ENCODE assay signal across 20 cellular contexts in the genomic region with DNA sequence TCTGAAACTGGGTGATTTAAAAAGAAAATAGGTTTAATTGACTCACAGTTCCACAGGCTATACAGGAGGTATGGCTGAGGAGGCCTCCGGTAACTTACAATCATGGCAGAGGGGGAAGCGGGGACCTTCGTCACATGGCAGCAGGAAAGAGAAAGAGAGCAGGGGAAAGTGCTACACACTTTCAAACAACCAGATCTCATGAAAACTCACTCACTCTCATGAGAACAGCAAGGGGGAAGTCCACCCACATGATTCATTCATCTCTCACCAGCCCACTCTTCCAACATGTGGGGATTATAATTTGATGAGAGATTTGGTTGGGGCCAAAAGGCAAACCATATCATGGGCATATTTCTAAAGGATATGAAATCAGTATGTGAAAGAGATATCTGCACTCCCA. TPM values are rescaled to one million over a fixed set of nuclear protein-coding genes. Genes with fewer than 3 reads are reported as not detected.
"Had no signal": no experiment of that assay in that cellular context is flagged by ENCODE, and none has a peak within 500 bp of the region (broad histone marks: within the 10 kb centered on the region; RNA-seq: fewer than 3 reads in every experiment).

No MANE protein-coding gene starts in this region.

- H3K4me1 ChIP-seq: gastroesophageal sphincter, neural progenitor cell, right lobe of liver, testis had no signal

- H3K4me3 Mint-ChIP-seq: mesothelial cell of epicardium; naive thymus-derived CD8-positive, alpha-beta T cell; neural progenitor cell; T-helper 2 cell treated with Interferon-gamma antibody and Interleukin-4, amounts not matched to agents 5 μg/mL and 100 μg/mL, for 36 hours had no signal

- ATAC-seq: gastroesophageal sphincter; left ventricle myocardium superior; naive thymus-derived CD8-positive, alpha-beta T cell; right lobe of liver had no signal

- H3K27ac ChIP-seq: epithelial cell of prostate, gastroesophageal sphincter, neural progenitor cell, right lobe of liver, skin epidermis, testis, WERI-Rb-1 had no signal

- H3K4me1 Mint-ChIP-seq: mesothelial cell of epicardium, neural progenitor cell had no signal

- H3K27me3 Mint-ChIP-seq: naive thymus-derived CD8-positive, alpha-beta T cell had no signal

- H3K27me3 ChIP-seq: gastroesophageal sphincter, neural progenitor cell, right lobe of liver, testis had no signal

- H3K27ac Mint-ChIP-seq: mesothelial cell of epicardium; neural progenitor cell; T-helper 2 cell treated with Interferon-gamma antibody and Interleukin-4, amounts not matched to agents 5 μg/mL and 100 μg/mL, for 36 hours had no signal

- DNase-seq: activated CD4-positive, alpha-beta T cell treated with anti-CD3 and anti-CD28 coated beads for 4 hours; activated effector memory CD4-positive, alpha-beta T cell treated with Interleukin-2 at 50 U/mL for 16 hours; head of caudate nucleus; hypothalamus; left ventricle myocardium superior; mammary epithelial cell; naive thymus-derived CD8-positive, alpha-beta T cell; posterior cingulate gyrus; right lobe of liver; SIG-M5; SK-N-SH; testis; trophoblast cell; WERI-Rb-1 had no signal

- H3K4me3 ChIP-seq: gastroesophageal sphincter, neural progenitor cell, right lobe of liver, skin epidermis, testis had no signal

- H3K9me3 ChIP-seq: gastroesophageal sphincter, right lobe of liver, SK-N-SH, testis had no signal

- H3K36me3 Mint-ChIP-seq: mesothelial cell of epicardium, neural progenitor cell had no signal

- H3K36me3 ChIP-seq: gastroesophageal sphincter, neural progenitor cell, right lobe of liver, WERI-Rb-1 had no signal

RNA-seq across cellular contexts. Expression of a gene that starts 12.0 kb away (rescaled TPM):
- total RNA-seq: mammary epithelial cell had no signal
- polyA plus RNA-seq: mammary epithelial cell, SK-N-SH had no signal
